8 cellular contexts compared by ENCODE assay signal in the genomic region with DNA sequence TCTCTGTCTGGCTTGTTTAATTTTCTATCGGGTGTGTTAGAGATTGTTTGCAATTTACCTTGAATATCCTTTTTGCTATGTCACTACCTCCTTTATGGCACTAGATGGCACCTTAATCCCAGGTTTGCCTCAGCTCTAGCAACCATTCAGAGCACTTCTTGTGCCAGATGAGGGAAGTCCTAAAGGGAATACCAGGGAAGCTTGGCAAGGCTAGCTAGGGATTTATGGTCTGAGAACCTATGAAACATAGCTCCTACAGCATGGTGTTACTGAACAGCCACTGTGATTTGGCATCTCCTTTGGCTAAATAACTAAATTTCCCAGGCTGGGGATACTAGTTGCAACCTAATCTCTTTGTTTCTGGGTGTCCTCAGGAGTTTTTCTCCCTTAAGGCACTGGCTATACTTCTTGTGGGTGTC.
DNase-seq lines count a peak whose midpoint lies in the region; ATAC-seq and TF ChIP-seq lines count a peak whose summit lies in the region.

No MANE protein-coding gene starts in this region.

- no peak for TF ChIP-seq POLR2A in heart left ventricle (IDR thresholded peaks at IDR 0.05)

- no peaks in the 10 kb centered on the region for H3K79me2 ChIP-seq in GM23248 (ENCODE audit: insufficient read depth)

- in situ Hi-C loops in GM23248 (cut with MboI): loop anchor here (10.0 to 25.0 kb wide), 2 partner anchors 321 to 434 kb away; a partner anchor contains a TSS
- in situ Hi-C loops in KBM-7 (cut with MboI; ENCODE audit: low pct_unique_long_range_greater_than_20kb, low sequenced_read_pairs): no loop called here

- H3K9ac ChIP-seq in GM23248: no peak overlapping the region

- H3K4me1 ChIP-seq in GM23248 (ENCODE audit: insufficient read depth) (0 out of 2 replicates have a peak, but pooled peaks cover 4% of the 10 kb centered on the region), heart left ventricle (peaks cover 0 to 7% (median 0%) of the 10 kb centered on the region in 12 donors)

- intact Hi-C loops in heart left ventricle (cut with DNase I): loop anchor here (1.0 to 10.0 kb wide), 9 partner anchors 94 to 452 kb away; a partner anchor contains a TSS

- no peak overlapping the region for H3K27ac Mint-ChIP-seq in activated naive CD4-positive, alpha-beta T cell treated with anti-CD3 and anti-CD28 coated beads, Interleukin-2, amount 50 U/mL, for 72 hours

- H3K9me3 Mint-ChIP-seq in activated naive CD4-positive, alpha-beta T cell treated with anti-CD3 and anti-CD28 coated beads, Interleukin-2, amount 50 U/mL, for 72 hours: no peaks in the 10 kb centered on the region

- H3F3A ChIP-seq in GM23248 (ENCODE audit: insufficient read depth): no peaks in the 10 kb centered on the region

- no peaks in the 10 kb centered on the region for H3K9me2 ChIP-seq in GM23248 (ENCODE audit: insufficient read depth)

- no peaks in the 10 kb centered on the region for H4K20me1 ChIP-seq in GM23248 (ENCODE audit: insufficient read depth)

- H3K27ac ChIP-seq in GM23248 (no peak overlapping the region), heart left ventricle (no peak overlapping the region)

- peak; percentile 91 to 92 for ATAC-seq in activated naive CD4-positive, alpha-beta T cell treated with anti-CD3 and anti-CD28 coated beads, Interleukin-2, amount 50 U/mL, for 72 hours
- ATAC-seq in heart left ventricle: peak; percentile 80 to 95 (median 91)

- H3K27me3 ChIP-seq in GM23248 (replicated peaks; ENCODE audit: insufficient read depth): no peaks in the 10 kb centered on the region
- peaks cover 0 to 2% (median 0%) of the 10 kb centered on the region in 9 donors for H3K27me3 ChIP-seq in heart left ventricle

- H3K36me3 Mint-ChIP-seq in activated naive CD4-positive, alpha-beta T cell treated with anti-CD3 and anti-CD28 coated beads, Interleukin-2, amount 50 U/mL, for 72 hours: no peaks in the 10 kb centered on the region

- 8 to 11% methylated on average over 1 of the region's 1 CpG for WGBS in GM23248 (ENCODE audit: low coverage in 1 of 2, low lambda C conversion rate in 2 of 2, missing lambda C conversion rate in 2 of 2), 2 experiments
- 0 to 3% (median 0%) methylated on average over 1 of the region's 1 CpG for WGBS in heart left ventricle, 4 donors

- no peak overlapping the region for H3K4me3 ChIP-seq in GM23248
- no peak overlapping the region for H3K4me3 ChIP-seq in heart left ventricle

- H3K36me3 ChIP-seq in GM23248 (ENCODE audit: low read depth): no peaks in the 10 kb centered on the region
- H3K36me3 ChIP-seq in heart left ventricle: no peaks in the 10 kb centered on the region

- no peak overlapping the region for H2AFZ ChIP-seq in GM23248

- H3K9me3 ChIP-seq in GM23248 (ENCODE audit: low read depth): no peaks in the 10 kb centered on the region
- peaks cover 0 to 10% (median 0%) of the 10 kb centered on the region in 12 donors for H3K9me3 ChIP-seq in heart left ventricle

- peak; percentile 4 to 5 for DNase-seq in activated CD8-positive, alpha-beta memory T cell treated with anti-CD3 and anti-CD28 coated beads for 4 hours (ENCODE audit: low read depth in 2 of 2)
- no peak for DNase-seq in activated CD8-positive, alpha-beta memory T cell treated with anti-CD3 and anti-CD28 coated beads, Interleukin-2, amount 50 U/mL, for 4 hours
- peak; percentile 90 for DNase-seq in GM23248
- peak; percentile 69 for DNase-seq in KBM-7
- peak; percentile 29 for DNase-seq in NOMO-1 treated with dmso at 0.1 percent for 144 hours (lab: John Stamatoyannopoulos, UW; ENCODE audit: unreplicated experiment)
- DNase-seq in activated naive CD4-positive, alpha-beta T cell treated with anti-CD3 and anti-CD28 coated beads, Interleukin-2, amount 50 U/mL, for 72 hours (ENCODE audit: low spot score in 2 of 2): peak in 1 of 2 donors; percentile 22
- peak in 3 of 5 donors; percentile 27 to 42 (median 30) for DNase-seq in heart left ventricle
- DNase-seq in pulmonary artery endothelial cell (ENCODE audit: low read depth, low spot score): peak; percentile 52

- TF ChIP-seq CTCF in heart left ventricle (IDR thresholded peaks at IDR 0.05): peak; percentile 61 to 85 (median 77)

- H3K4me2 ChIP-seq in GM23248 (ENCODE audit: unreplicated experiment): no peak overlapping the region
